ENCODE assay signal across 34 cellular contexts in genomic region chr1:169610858-169611257, GRCh38. TPM values are rescaled to one million over a fixed set of nuclear protein-coding genes. Genes with fewer than 3 reads are reported as not detected.
"Had no signal": no experiment of that assay in that cellular context is flagged by ENCODE, and none has a peak within 500 bp of the region (broad histone marks: within the 10 kb centered on the region; RNA-seq: fewer than 3 reads in every experiment).

No MANE protein-coding gene starts in this region.

- H3K36me3 Mint-ChIP-seq: mesothelial cell of epicardium; stimulated activated naive B cell treated with anti-CD40 and anti-IgM and Interleukin-4, amounts not matched to agents 10 μg/mL and 1 μg/mL and 100 μg/mL, for 72 hours had no signal

- H3K9me3 ChIP-seq: esophagus squamous epithelium, pancreas, psoas muscle, stomach, thyroid gland, upper lobe of left lung, vagina had no signal

- H3K4me3 Mint-ChIP-seq: activated naive CD8-positive, alpha-beta T cell; central memory CD8-positive, alpha-beta T cell; mesothelial cell of epicardium; stimulated activated naive B cell treated with anti-CD40 and anti-IgM and Interleukin-4, amounts not matched to agents 10 μg/mL and 1 μg/mL and 100 μg/mL, for 72 hours; T-helper 2 cell treated with Interferon-gamma antibody and Interleukin-4, amounts not matched to agents 5 μg/mL and 100 μg/mL, for 36 hours had no signal

- H3K27me3 ChIP-seq: esophagus squamous epithelium, pancreas, thyroid gland, upper lobe of left lung, vagina had no signal

- H3K27ac Mint-ChIP-seq: activated naive CD8-positive, alpha-beta T cell; mesothelial cell of epicardium; stimulated activated naive B cell treated with anti-CD40 and anti-IgM and Interleukin-4, amounts not matched to agents 10 μg/mL and 1 μg/mL and 100 μg/mL, for 72 hours; T-helper 2 cell treated with Interferon-gamma antibody and Interleukin-4, amounts not matched to agents 5 μg/mL and 100 μg/mL, for 36 hours had no signal

- H3K4me3 ChIP-seq: esophagus squamous epithelium, hepatocyte, pancreas, psoas muscle, smooth muscle cell, stomach, thyroid gland, upper lobe of left lung, vagina had no signal

- H3K27ac ChIP-seq: epithelial cell of prostate, hepatocyte, pancreas, psoas muscle, stomach, thyroid gland, upper lobe of left lung, vagina had no signal

- DNase-seq: activated CD4-positive, alpha-beta T cell treated with anti-CD3 and anti-CD28 coated beads for 4 hours; activated CD4-positive, alpha-beta T cell treated with anti-CD3 and anti-CD28 coated beads, Interleukin-2, amount 50 U/mL, for 4 hours; activated effector memory CD4-positive, alpha-beta T cell treated with Interleukin-2 at 50 U/mL for 16 hours; activated naive CD4-positive, alpha-beta T cell treated with Interleukin-2 at 50 U/mL for 16 hours; activated T-cell treated with anti-CD3 and anti-CD28 coated beads for 4 hours; anterior cingulate cortex; effector CD4-positive, alpha-beta T cell; esophagus squamous epithelium; islet precursor cell; left ventricle myocardium superior; naive thymus-derived CD4-positive, alpha-beta T cell; nucleus accumbens; pancreas; psoas muscle; stimulated activated CD4-positive, alpha-beta T cell treated with anti-CD3 and anti-CD28 coated beads, Interleukin-1b, Interleukin-23, amount 100 ng/mL, for 48 hours; stimulated activated CD4-positive, alpha-beta T cell treated with anti-CD3 and anti-CD28 coated beads, Interleukin-4, amount 100 ng/mL, for 4 hours; stimulated activated CD8-positive, alpha-beta memory T cell treated with anti-CD3 and anti-CD28 coated beads, Interleukin-4, amount 100 ng/mL, for 48 hours; stimulated activated naive B cell treated with anti-CD40 and anti-IgM and Interleukin-4, amounts not matched to agents 10 μg/mL and 1 μg/mL and 100 μg/mL, for 72 hours; stomach; thyroid gland; upper lobe of left lung had no signal

- ATAC-seq: naive thymus-derived CD4-positive, alpha-beta T cell; stimulated activated naive B cell treated with anti-CD40 and anti-IgM and Interleukin-4, amounts not matched to agents 10 μg/mL and 1 μg/mL and 100 μg/mL, for 72 hours had no signal

- H3K4me2 ChIP-seq: hepatocyte, smooth muscle cell had no signal

- H3K27me3 Mint-ChIP-seq: activated naive CD8-positive, alpha-beta T cell; central memory CD8-positive, alpha-beta T cell; naive thymus-derived CD4-positive, alpha-beta T cell; stimulated activated naive B cell treated with anti-CD40 and anti-IgM and Interleukin-4, amounts not matched to agents 10 μg/mL and 1 μg/mL and 100 μg/mL, for 72 hours had no signal

- H3K36me3 ChIP-seq: esophagus squamous epithelium, pancreas, stomach, thyroid gland, upper lobe of left lung, vagina had no signal

- H3K79me2 ChIP-seq: hepatocyte had no signal

- H3K9me3 Mint-ChIP-seq: central memory CD8-positive, alpha-beta T cell; mesothelial cell of epicardium; naive thymus-derived CD4-positive, alpha-beta T cell; stimulated activated naive B cell treated with anti-CD40 and anti-IgM and Interleukin-4, amounts not matched to agents 10 μg/mL and 1 μg/mL and 100 μg/mL, for 72 hours; T-helper 2 cell treated with Interferon-gamma antibody and Interleukin-4, amounts not matched to agents 5 μg/mL and 100 μg/mL, for 36 hours had no signal

- H3K4me1 ChIP-seq: esophagus squamous epithelium, pancreas, psoas muscle, stomach, thyroid gland, vagina had no signal

- H2AFZ ChIP-seq: hepatocyte had no signal

RNA-seq across cellular contexts. Expression of gene SELP, which starts 19.1 kb away (rescaled TPM):
- total RNA-seq: bronchial epithelial cell, frontal cortex, smooth muscle cell had no signal
- polyA plus RNA-seq: hepatocyte, neural cell, smooth muscle cell had no signal

RNA-seq across cellular contexts. Expression of gene F5, which starts 24.6 kb away (rescaled TPM):
- total RNA-seq: bronchial epithelial cell, dermis blood vessel endothelial cell, frontal cortex, lung microvascular endothelial cell had no signal
- polyA plus RNA-seq: neural cell had no signal
